Comparison of ENCODE assay signal across 10 cellular contexts in genomic region chr11:44729065-44729464, GRCh38. TPM values are rescaled to one million over a fixed set of nuclear protein-coding genes. Genes with fewer than 3 reads are reported as not detected.
DNase-seq lines count a peak whose midpoint lies in the region; ATAC-seq and TF ChIP-seq lines count a peak whose summit lies in the region.
"Had no signal": no experiment of that assay in that cellular context is flagged by ENCODE, and none has a peak within 500 bp of the region (broad histone marks: within the 10 kb centered on the region; RNA-seq: fewer than 3 reads in every experiment).

No MANE protein-coding gene starts in this region.

- H3K36me3 ChIP-seq in suprapubic skin = no peaks in the 10 kb centered on the region
- H3K36me3 ChIP-seq: MG63 had no signal

- peaks cover 13% of the 10 kb centered on the region for H3K27me3 ChIP-seq in suprapubic skin
- H3K27me3 ChIP-seq: MG63 had no signal

- H3K4me3 ChIP-seq in suprapubic skin = no peak overlapping the region
- H3K4me3 ChIP-seq: MG63 had no signal

- CTCF ChIA-PET in activated naive CD4-positive, alpha-beta T cell treated with anti-CD3 and anti-CD28 coated beads, Interleukin-2, amount 10 ng/mL, durations not matched to agents 7 days and 5 days (lab: Charles Lee) = interaction anchor here (1.9 kb wide), 1 partner anchor 182 kb away, joined by 7 read pairs; no protein-coding TSS in a partner anchor

- H3K9me3 ChIP-seq in suprapubic skin = no peaks in the 10 kb centered on the region
- H3K9me3 ChIP-seq: MG63 had no signal

- peaks cover 47% of the 10 kb centered on the region for H3K27me3 Mint-ChIP-seq in activated naive CD4-positive, alpha-beta T cell treated with anti-CD3 and anti-CD28 coated beads, Interleukin-2, amount 10 ng/mL, durations not matched to agents 7 days and 5 days
- peaks cover 9% of the 10 kb centered on the region for H3K27me3 Mint-ChIP-seq in central memory CD8-positive, alpha-beta T cell
- H3K27me3 Mint-ChIP-seq in memory B cell = peaks cover 2% of the 10 kb centered on the region

- no peaks in the 10 kb centered on the region for H3K9me3 Mint-ChIP-seq in activated naive CD4-positive, alpha-beta T cell treated with anti-CD3 and anti-CD28 coated beads, Interleukin-2, amount 10 ng/mL, durations not matched to agents 7 days and 5 days
- H3K9me3 Mint-ChIP-seq in activated naive CD4-positive, alpha-beta T cell treated with anti-CD3 and anti-CD28 coated beads, Interleukin-2, amount 50 U/mL, for 72 hours = no peaks in the 10 kb centered on the region
- no peaks in the 10 kb centered on the region for H3K9me3 Mint-ChIP-seq in central memory CD8-positive, alpha-beta T cell
- no peaks in the 10 kb centered on the region for H3K9me3 Mint-ChIP-seq in memory B cell

- peaks cover 44% of the 10 kb centered on the region for H3K4me1 ChIP-seq in suprapubic skin

- TF ChIP-seq POLR2A in suprapubic skin (IDR thresholded peaks at IDR 0.05) = no peak

- peaks cover 28% of the 10 kb centered on the region for H3K36me3 Mint-ChIP-seq in activated naive CD4-positive, alpha-beta T cell treated with anti-CD3 and anti-CD28 coated beads, Interleukin-2, amount 10 ng/mL, durations not matched to agents 7 days and 5 days
- no peaks in the 10 kb centered on the region for H3K36me3 Mint-ChIP-seq in activated naive CD4-positive, alpha-beta T cell treated with anti-CD3 and anti-CD28 coated beads, Interleukin-2, amount 50 U/mL, for 72 hours
- peaks cover 13% of the 10 kb centered on the region for H3K36me3 Mint-ChIP-seq in central memory CD8-positive, alpha-beta T cell (ENCODE audit: insufficient read depth)
- no peaks in the 10 kb centered on the region for H3K36me3 Mint-ChIP-seq in memory B cell

- peaks cover 49% of the 10 kb centered on the region for H3K4me1 Mint-ChIP-seq in activated naive CD4-positive, alpha-beta T cell treated with anti-CD3 and anti-CD28 coated beads, Interleukin-2, amount 10 ng/mL, durations not matched to agents 7 days and 5 days
- H3K4me1 Mint-ChIP-seq in central memory CD8-positive, alpha-beta T cell = peaks cover 24% of the 10 kb centered on the region
- H3K4me1 Mint-ChIP-seq in memory B cell = peaks cover 14% of the 10 kb centered on the region

- ATAC-seq in activated naive CD4-positive, alpha-beta T cell treated with anti-CD3 and anti-CD28 coated beads, Interleukin-2, amount 50 U/mL, for 72 hours = no peak
- no peak for ATAC-seq in central memory CD8-positive, alpha-beta T cell (replicated peaks; ENCODE audit: extremely low read depth, poor library complexity, severe bottlenecking)
- ATAC-seq in memory B cell (ENCODE audit: low read depth) = no peak

- H3K27ac ChIP-seq in suprapubic skin = peak overlapping the region; percentile 27

- no peak for TF ChIP-seq EP300 in suprapubic skin (IDR thresholded peaks at IDR 0.05)

- WGBS in suprapubic skin = 53% methylated on average over 2 of the region's 2 CpGs

- DNase-seq in activated naive CD4-positive, alpha-beta T cell treated with anti-CD3 and anti-CD28 coated beads, Interleukin-2, amount 10 ng/mL, durations not matched to agents 7 days and 5 days = no peak
- DNase-seq in activated naive CD4-positive, alpha-beta T cell treated with anti-CD3 and anti-CD28 coated beads, Interleukin-2, amount 50 U/mL, for 72 hours (ENCODE audit: low spot score in 2 of 2) = no peak
- DNase-seq in central memory CD8-positive, alpha-beta T cell (ENCODE audit: low spot score in 2 of 2) = no peak
- DNase-seq in memory B cell (ENCODE audit: low spot score in 2 of 2) (no peak), suprapubic skin (ENCODE audit: low spot score in 2 of 2) (no peak), NCI-H1417 (lab: John Stamatoyannopoulos, UW) (no peak), hepatic stellate cell (ENCODE audit: low spot score) (no peak), NCI-H1436 (lab: John Stamatoyannopoulos, UW) (no peak)
- DNase-seq: cerebellar nuclear complex, MG63 had no signal

- peak overlapping the region; percentile 86 for H3K4me3 Mint-ChIP-seq in activated naive CD4-positive, alpha-beta T cell treated with anti-CD3 and anti-CD28 coated beads, Interleukin-2, amount 10 ng/mL, durations not matched to agents 7 days and 5 days
- peak overlapping the region; percentile 68 for H3K4me3 Mint-ChIP-seq in central memory CD8-positive, alpha-beta T cell
- peak overlapping the region; percentile 83 for H3K4me3 Mint-ChIP-seq in memory B cell

- no peak overlapping the region for H3K27ac Mint-ChIP-seq in activated naive CD4-positive, alpha-beta T cell treated with anti-CD3 and anti-CD28 coated beads, Interleukin-2, amount 10 ng/mL, durations not matched to agents 7 days and 5 days
- H3K27ac Mint-ChIP-seq in activated naive CD4-positive, alpha-beta T cell treated with anti-CD3 and anti-CD28 coated beads, Interleukin-2, amount 50 U/mL, for 72 hours = peak overlapping the region in 1 of 2 donors; percentile 62
- no peak overlapping the region for H3K27ac Mint-ChIP-seq in central memory CD8-positive, alpha-beta T cell (ENCODE audit: low read depth)
- no peak overlapping the region for H3K27ac Mint-ChIP-seq in memory B cell

- no peak for TF ChIP-seq CTCF in suprapubic skin (IDR thresholded peaks at IDR 0.05)

RNA-seq across cellular contexts. Expression of gene TSPAN18, which starts 2.3 kb away (rescaled TPM):
- total RNA-seq in activated naive CD4-positive, alpha-beta T cell treated with anti-CD3 and anti-CD28 coated beads, Interleukin-2, amount 50 U/mL, for 72 hours = 1 to 10 TPM; 2.3 to 3.6 TPM
- 1 to 10 TPM; 1.3 to 5.1 (median 3.9) TPM for total RNA-seq in suprapubic skin
